In genomic region chrX:150570512-150570911, GRCh38 we compare ENCODE assay signal across 12 cellular contexts. TPM values are rescaled to one million over a fixed set of nuclear protein-coding genes. Genes with fewer than 3 reads are reported as not detected.
A peak's percentile ranks its signal among the peaks of the same experiment; 100 is the strongest.
DNase-seq lines count a peak whose midpoint lies in the region; ATAC-seq and TF ChIP-seq lines count a peak whose summit lies in the region.
"Had no signal": no experiment of that assay in that cellular context is flagged by ENCODE, and none has a peak within 500 bp of the region (broad histone marks: within the 10 kb centered on the region; RNA-seq: fewer than 3 reads in every experiment).

No MANE protein-coding gene starts in this region.

- H3K27me3 ChIP-seq in Caco-2 (replicated peaks; ENCODE audit: control insufficient read depth, insufficient read depth, low read length) (no peaks in the 10 kb centered on the region), upper lobe of left lung (no peaks in the 10 kb centered on the region)
- H3K27me3 ChIP-seq: SJSA1, vagina had no signal

- H3K4me1 ChIP-seq in Caco-2 (peaks cover 10% of the 10 kb centered on the region; the same call in 1 of the 2 replicates), upper lobe of left lung (peaks cover 12 to 35% (median 25%) of the 10 kb centered on the region in 4 donors)

- intact Hi-C loops in Caco-2 (cut with micrococcal nuclease; ENCODE audit: unreplicated experiment): no loop called here

- TF ChIP-seq CTCF in Caco-2 (IDR thresholded peaks at IDR 0.05; ENCODE audit: insufficient read depth in 1 of 2, low read depth in 1 of 2, low read length in 1 of 2, severe bottlenecking in 1 of 2, unreplicated experiment in 1 of 2): no peak
- TF ChIP-seq CTCF in upper lobe of left lung (IDR thresholded peaks at IDR 0.05): no peak

- TF ChIP-seq EP300 in upper lobe of left lung (IDR thresholded peaks at IDR 0.05): no peak

- CTCF ChIA-PET in Caco-2 (lab: Charles Lee): interaction anchor here (1.3 kb wide), 1 partner anchor 26 kb away, joined by 4 read pairs; no protein-coding TSS in a partner anchor
- CTCF ChIA-PET in activated CD8-positive, alpha-beta T cell treated with anti-CD3 and anti-CD28 coated beads, Interleukin-2, amount 10 ng/mL, durations not matched to agents 7 days and 5 days (lab: Charles Lee): interaction anchor here (1.2 to 3.6 kb wide), 5 partner anchors 9 to 630 kb away, joined by 5 to 26 read pairs (median 9); no protein-coding TSS in a partner anchor

- H3K9me3 Mint-ChIP-seq in Caco-2 (ENCODE audit: unreplicated experiment) (no peaks in the 10 kb centered on the region), IgD-negative memory B cell (peaks cover 0 to 4% (median 0%) of the 10 kb centered on the region in 3 donors)
- H3K9me3 Mint-ChIP-seq in activated CD8-positive, alpha-beta T cell treated with anti-CD3 and anti-CD28 coated beads, Interleukin-2, amount 10 ng/mL, durations not matched to agents 7 days and 5 days (ENCODE audit: insufficient read depth): no peaks in the 10 kb centered on the region

- no peak for TF ChIP-seq POLR2A in upper lobe of left lung (IDR thresholded peaks at IDR 0.05)

- no peak overlapping the region for H3K27ac Mint-ChIP-seq in Caco-2 (ENCODE audit: unreplicated experiment)
- peak overlapping the region; percentile 73 to 92 (median 87) for H3K27ac Mint-ChIP-seq in IgD-negative memory B cell
- H3K27ac Mint-ChIP-seq in activated CD8-positive, alpha-beta T cell treated with anti-CD3 and anti-CD28 coated beads, Interleukin-2, amount 10 ng/mL, durations not matched to agents 7 days and 5 days: peak overlapping the region; percentile 87

- POLR2A ChIA-PET in Caco-2 (lab: Charles Lee): no interaction called here
- POLR2A ChIA-PET in activated CD8-positive, alpha-beta T cell treated with anti-CD3 and anti-CD28 coated beads, Interleukin-2, amount 10 ng/mL, durations not matched to agents 7 days and 5 days (lab: Charles Lee): interaction anchor here (1.2 to 1.8 kb wide), 2 partner anchors 17 to 24 kb away, joined by 4 to 6 read pairs; no protein-coding TSS in a partner anchor

- H3K4me1 Mint-ChIP-seq in Caco-2 (ENCODE audit: low read depth, unreplicated experiment): no peaks in the 10 kb centered on the region
- peaks cover 40 to 67% (median 56%) of the 10 kb centered on the region in 3 donors for H3K4me1 Mint-ChIP-seq in IgD-negative memory B cell
- peaks cover 59% of the 10 kb centered on the region for H3K4me1 Mint-ChIP-seq in activated CD8-positive, alpha-beta T cell treated with anti-CD3 and anti-CD28 coated beads, Interleukin-2, amount 10 ng/mL, durations not matched to agents 7 days and 5 days (ENCODE audit: low read depth)

- H3K9me3 ChIP-seq in Caco-2 (no peaks in the 10 kb centered on the region), upper lobe of left lung (no peaks in the 10 kb centered on the region)
- H3K9me3 ChIP-seq: SJSA1, vagina had no signal

- ATAC-seq in activated CD8-positive, alpha-beta T cell treated with anti-CD3 and anti-CD28 coated beads, Interleukin-2, amount 10 ng/mL, durations not matched to agents 7 days and 5 days: no peak
- no peak for ATAC-seq in upper lobe of left lung (ENCODE audit: low FRiP score in 2 of 2)
- ATAC-seq in HG02798 (IDR thresholded peaks at IDR 0.05; ENCODE audit: poor library complexity, unreplicated experiment): no peak

- H3K36me3 ChIP-seq in Caco-2 (ENCODE audit: control insufficient read depth, insufficient read depth, low read length): no peaks in the 10 kb centered on the region
- H3K36me3 ChIP-seq in upper lobe of left lung: no peaks in the 10 kb centered on the region
- H3K36me3 ChIP-seq: vagina had no signal

- H3K27me3 Mint-ChIP-seq in Caco-2 (ENCODE audit: insufficient read depth, unreplicated experiment): no peaks in the 10 kb centered on the region
- H3K27me3 Mint-ChIP-seq in IgD-negative memory B cell: peaks cover 2% of the 10 kb centered on the region
- no peaks in the 10 kb centered on the region for H3K27me3 Mint-ChIP-seq in activated CD8-positive, alpha-beta T cell treated with anti-CD3 and anti-CD28 coated beads, Interleukin-2, amount 10 ng/mL, durations not matched to agents 7 days and 5 days (ENCODE audit: low read depth)

- H3K4me3 Mint-ChIP-seq in Caco-2 (ENCODE audit: unreplicated experiment) (peak overlapping the region; percentile 42), IgD-negative memory B cell (peak overlapping the region; percentile 50 to 96 (median 86))
- peak overlapping the region; percentile 83 for H3K4me3 Mint-ChIP-seq in activated CD8-positive, alpha-beta T cell treated with anti-CD3 and anti-CD28 coated beads, Interleukin-2, amount 10 ng/mL, durations not matched to agents 7 days and 5 days

- no peaks in the 10 kb centered on the region for H3K36me3 Mint-ChIP-seq in Caco-2 (ENCODE audit: insufficient read depth, unreplicated experiment)
- H3K36me3 Mint-ChIP-seq in IgD-negative memory B cell: no peaks in the 10 kb centered on the region
- peaks cover 8% of the 10 kb centered on the region for H3K36me3 Mint-ChIP-seq in activated CD8-positive, alpha-beta T cell treated with anti-CD3 and anti-CD28 coated beads, Interleukin-2, amount 10 ng/mL, durations not matched to agents 7 days and 5 days (ENCODE audit: low read depth)

- WGBS in upper lobe of left lung, 2 donors: 35 to 39% methylated on average over 3 of the region's 3 CpGs

- peak in 1 of 2 experiments; percentile 30 for DNase-seq in Caco-2
- DNase-seq in activated CD8-positive, alpha-beta T cell treated with anti-CD3 and anti-CD28 coated beads, Interleukin-2, amount 10 ng/mL, durations not matched to agents 7 days and 5 days: no peak
- peak; percentile 2 for DNase-seq in medulla oblongata (ENCODE audit: extremely low spot score)
- no peak for DNase-seq in upper lobe of left lung
- DNase-seq in NCI-H2171 treated with DMSO at 0.1 percent for 48 hours (lab: John Stamatoyannopoulos, UW): no peak
- no peak for DNase-seq in iPS-NIHi11 (ENCODE audit: low spot score)
- DNase-seq: activated gamma-delta T cell, NCI-H187 had no signal

- no TSS peak for BruUV-seq in Caco-2 (replicated peaks; lab: Mats Ljungman, UMichigan)

- peak overlapping the region in 2 of 4 donors; percentile 89 to 91 for H3K27ac ChIP-seq in upper lobe of left lung

- H3K4me3 ChIP-seq in Caco-2 (ENCODE audit: low read depth, low read length) (peak overlapping the region; percentile 3; the same call in 1 of the 2 replicates), upper lobe of left lung (peak overlapping the region in 1 of 4 donors; percentile 87)
- H3K4me3 ChIP-seq: SJSA1 had no signal

RNA-seq across cellular contexts. Expression of gene MTM1, which starts 2.1 kb away (rescaled TPM):
- total RNA-seq in Caco-2 (2022): 9.7 and 10.0 TPM in 2 replicates
- 15.0 TPM for polyA plus RNA-seq in IgD-negative memory B cell
- total RNA-seq in activated CD8-positive, alpha-beta T cell treated with anti-CD3 and anti-CD28 coated beads, Interleukin-2, amount 10 ng/mL, durations not matched to agents 7 days and 5 days: 10 to 100 TPM; 28.7 to 34.8 TPM
- 10 to 100 TPM in 5 of 6 donors, 1 to 10 TPM in 1; 5.1 to 30.6 (median 20.6) TPM for total RNA-seq in upper lobe of left lung
